In genomic region chr2:144432014-144432413, GRCh38 we compare ENCODE assay signal across 17 cellular contexts.
DNase-seq lines count a peak whose midpoint lies in the region; ATAC-seq lines count a peak whose summit lies in the region.
"Had no signal": no experiment of that assay in that cellular context is flagged by ENCODE, and none has a peak within 500 bp of the region (broad histone marks: within the 10 kb centered on the region; RNA-seq: fewer than 3 reads in every experiment).

No MANE protein-coding gene starts in this region.

- no peaks in the 10 kb centered on the region for H3K36me3 ChIP-seq in HUES48 (ENCODE audit: control insufficient read depth, insufficient read depth, low read length)
- H3K36me3 ChIP-seq in mesodermal cell (ENCODE audit: control insufficient read depth, insufficient read depth, low read length) = peaks cover 40% of the 10 kb centered on the region

- H3K4me1 ChIP-seq in HUES48 (ENCODE audit: control insufficient read depth, insufficient read depth, low read length) (peaks cover 26% of the 10 kb centered on the region), mesodermal cell (ENCODE audit: control insufficient read depth, insufficient read depth, low read length, poor library complexity, severe bottlenecking) (peaks cover 49% of the 10 kb centered on the region)
- H3K4me1 ChIP-seq: parathyroid adenoma had no signal

- H3K4me3 ChIP-seq in HUES48 (ENCODE audit: low read depth, low read length) = no peak overlapping the region
- H3K4me3 ChIP-seq in mesodermal cell (ENCODE audit: extremely low read depth, insufficient read depth, low read length, poor library complexity, severe bottlenecking) = no peak overlapping the region
- H3K4me3 ChIP-seq: SJSA1 had no signal

- DNase-seq in caudate nucleus (lab: John Stamatoyannopoulos, UW) (no peak), OCI-M2 (lab: John Stamatoyannopoulos, UW; ENCODE audit: unreplicated experiment) (no peak), G401 (ENCODE audit: low spot score) (no peak)
- DNase-seq: activated CD4-positive, CD25-positive, alpha-beta regulatory T cell; activated CD8-positive, alpha-beta memory T cell treated with anti-CD3 and anti-CD28 coated beads for 24 hours; activated naive CD8-positive, alpha-beta T cell treated with anti-CD3 and anti-CD28 coated beads for 36 hours; effector CD4-positive, alpha-beta T cell; islet precursor cell; NCI-H2029 treated with DMSO at 0.1 percent for 48 hours; OCI-M1 had no signal

- in situ Hi-C loops in G401 (cut with HindIII; ENCODE audit: low sequenced_read_pairs) = no loop called here

- H3K9me3 ChIP-seq in HUES48 (ENCODE audit: control insufficient read depth, insufficient read depth, low read length) (no peaks in the 10 kb centered on the region), mesodermal cell (ENCODE audit: control insufficient read depth, low read length) (no peaks in the 10 kb centered on the region)
- H3K9me3 ChIP-seq: SJSA1 had no signal

- 83 to 100% methylated on average over 1 of the region's 3 CpGs for WGBS in mesodermal cell (ENCODE audit: insufficient coverage in 2 of 2), 2 experiments

- H3K27ac ChIP-seq in HUES48 (ENCODE audit: low read depth, low read length) (peak overlapping the region; percentile 45), caudate nucleus (ENCODE audit: low read depth, low read length) (peak overlapping the region; percentile 93), mesodermal cell (ENCODE audit: low read depth, low read length, severe bottlenecking) (peak overlapping the region; percentile 79), temporal lobe (ENCODE audit: low read depth, low read length) (peak overlapping the region; percentile 96)
- H3K27ac ChIP-seq: parathyroid adenoma had no signal

- ATAC-seq in GM21515 (IDR thresholded peaks at IDR 0.05; ENCODE audit: unreplicated experiment) = no peak
- ATAC-seq in HG03342 (IDR thresholded peaks at IDR 0.05; ENCODE audit: unreplicated experiment) = no peak

- H3K9ac ChIP-seq in HUES48 (ENCODE audit: low read depth, low read length) = no peak overlapping the region
- H3K9ac ChIP-seq: parathyroid adenoma had no signal

- no peaks in the 10 kb centered on the region for H3K27me3 ChIP-seq in HUES48 (ENCODE audit: control insufficient read depth, insufficient read depth, low read length)
- H3K27me3 ChIP-seq: SJSA1 had no signal

Comparison
In these comparisons a context has a peak if more than half of its experiments do, and no peak if none do; other contexts are left out.
1. H3K27ac ChIP-seq: peak in every context shown above with its lines; median percentile 96 in temporal lobe; 93 in caudate nucleus; 79 in mesodermal cell; 45 in HUES48.